ENCODE assay signal across 8 cellular contexts in the genomic region with DNA sequence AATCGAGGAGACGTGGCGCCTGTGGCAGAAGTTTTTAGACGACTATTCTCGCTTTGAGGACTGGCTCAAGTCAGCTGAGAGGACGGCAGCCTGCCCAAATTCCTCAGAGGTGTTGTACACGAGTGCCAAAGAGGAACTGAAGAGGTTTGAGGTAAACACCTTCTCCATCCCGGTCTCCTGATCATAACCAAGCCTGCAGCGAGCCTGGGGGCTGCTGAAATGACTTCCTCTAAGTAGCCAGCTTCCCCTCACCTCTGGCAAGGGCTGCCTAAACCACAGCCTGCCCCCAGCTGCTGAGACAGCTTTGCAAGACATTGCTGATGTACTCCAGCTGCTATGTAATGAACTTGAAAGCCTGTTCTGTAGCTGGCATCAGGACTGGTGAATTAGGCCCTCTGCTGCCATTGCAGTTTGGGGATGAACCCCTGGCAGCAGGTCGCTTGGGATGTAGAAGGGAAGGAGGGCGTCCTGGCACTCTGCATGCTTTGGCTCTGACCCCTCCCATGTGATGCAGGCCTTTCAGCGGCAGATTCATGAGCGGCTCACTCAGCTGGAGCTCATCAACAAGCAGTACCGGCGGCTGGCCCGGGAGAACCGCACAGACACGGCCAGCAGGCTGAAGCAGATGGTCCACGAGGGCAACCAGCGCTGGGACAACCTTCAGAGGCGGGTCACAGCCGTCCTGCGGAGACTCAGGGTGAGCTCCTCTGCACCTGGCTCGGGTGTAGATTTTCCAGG.
DNase-seq lines count a peak whose midpoint lies in the region; ATAC-seq and TF ChIP-seq lines count a peak whose summit lies in the region.

No MANE protein-coding gene starts in this region.

- peak; percentile 66 for ATAC-seq in GM18498 (IDR thresholded peaks at IDR 0.05; ENCODE audit: unreplicated experiment)
- peak; percentile 66 for ATAC-seq in HG02763 (IDR thresholded peaks at IDR 0.05; ENCODE audit: unreplicated experiment)
- peak in 1 of 3 donors; percentile 20 for ATAC-seq in natural killer cell
- ATAC-seq in HG02571 (IDR thresholded peaks at IDR 0.05; ENCODE audit: unreplicated experiment), result no peak

- H3K4me3 Mint-ChIP-seq in natural killer cell, result no peak overlapping the region
- H3K4me3 Mint-ChIP-seq in activated naive CD4-positive, alpha-beta T cell treated with anti-CD3 and anti-CD28 coated beads for 36 hours, result no peak overlapping the region

- H3K27ac Mint-ChIP-seq in natural killer cell, result peak overlapping the region; percentile 43 to 68
- H3K27ac Mint-ChIP-seq in activated naive CD4-positive, alpha-beta T cell treated with anti-CD3 and anti-CD28 coated beads for 36 hours, result no peak overlapping the region

- intact Hi-C loops in natural killer cell (cut with micrococcal nuclease), result no loop called here
- intact Hi-C loops in activated naive CD4-positive, alpha-beta T cell treated with anti-CD3 and anti-CD28 coated beads for 36 hours (cut with micrococcal nuclease), result no loop called here

- no peaks in the 10 kb centered on the region for H3K27me3 Mint-ChIP-seq in natural killer cell (ENCODE audit: low read depth in 2 of 2)
- no peaks in the 10 kb centered on the region for H3K27me3 Mint-ChIP-seq in activated naive CD4-positive, alpha-beta T cell treated with anti-CD3 and anti-CD28 coated beads for 36 hours (ENCODE audit: low read depth)

- no peaks in the 10 kb centered on the region for H3K9me3 Mint-ChIP-seq in natural killer cell
- H3K9me3 Mint-ChIP-seq in activated naive CD4-positive, alpha-beta T cell treated with anti-CD3 and anti-CD28 coated beads for 36 hours, result no peaks in the 10 kb centered on the region

- CTCF ChIA-PET in activated naive CD4-positive, alpha-beta T cell treated with anti-CD3 and anti-CD28 coated beads for 36 hours (lab: Charles Lee), result no interaction called here

- peaks cover 6 to 15% of the 10 kb centered on the region in 2 donors for H3K4me1 Mint-ChIP-seq in natural killer cell
- no peaks in the 10 kb centered on the region for H3K4me1 Mint-ChIP-seq in activated naive CD4-positive, alpha-beta T cell treated with anti-CD3 and anti-CD28 coated beads for 36 hours (ENCODE audit: low read depth)

- peaks cover 9% of the 10 kb centered on the region for H3K36me3 Mint-ChIP-seq in natural killer cell
- H3K36me3 Mint-ChIP-seq in activated naive CD4-positive, alpha-beta T cell treated with anti-CD3 and anti-CD28 coated beads for 36 hours (ENCODE audit: low read depth), result peaks cover 1% of the 10 kb centered on the region

- peak; percentile 49 to 54 for DNase-seq in cerebellar nuclear complex (lab: John Stamatoyannopoulos, UW)
- DNase-seq in natural killer cell, result no peak
- no peak for DNase-seq in DMS53 (lab: John Stamatoyannopoulos, UW)
- no peak for DNase-seq in retina
- no peak for DNase-seq in activated naive CD4-positive, alpha-beta T cell treated with anti-CD3 and anti-CD28 coated beads for 36 hours

- no peak for TF ChIP-seq CTCF in natural killer cell (IDR thresholded peaks at IDR 0.05)

Comparison
In these comparisons a context has a peak if more than half of its experiments do, and no peak if none do; other contexts are left out.
1. DNase-seq: peak in cerebellar nuclear complex (2 of 2); none in natural killer cell (single experiment), DMS53 (single experiment), retina (single experiment) and activated naive CD4-positive, alpha-beta T cell treated with anti-CD3 and anti-CD28 coated beads for 36 hours (single experiment).